1 cellular context compared by ENCODE assay signal in the genomic region with DNA sequence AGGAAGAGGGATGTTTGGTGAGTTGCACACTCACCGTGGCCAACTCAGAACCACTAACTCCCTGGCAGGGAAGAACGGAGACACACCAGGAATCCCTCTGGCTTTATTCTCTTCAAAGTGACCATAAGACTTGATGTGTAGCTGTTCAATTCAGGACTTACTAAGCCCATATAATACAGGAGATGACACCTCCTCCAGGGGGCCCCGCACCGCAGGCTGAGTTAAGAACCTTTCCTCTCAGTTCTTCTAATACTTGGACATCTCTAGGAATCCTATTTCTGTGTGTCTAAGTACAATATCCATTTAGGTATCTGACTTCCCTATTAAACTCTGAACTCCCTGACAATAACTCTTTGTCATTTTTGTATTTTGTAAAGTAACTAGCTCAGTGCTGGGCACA.
TF ChIP-seq lines count a peak whose summit lies in the region.

No MANE protein-coding gene starts in this region.

TF ChIP-seq in K562, 482 proteins besides CTCF, POLR2A, EP300 and RAD21:
- TF ChIP-seq ZBTB17 (CRISPR knock-in tag; IDR thresholded peaks at IDR 0.05) (no peak), GTF2A2 (tag; IDR thresholded peaks at IDR 0.05) (no peak), ZNF175 (CRISPR knock-in tag; IDR thresholded peaks at IDR 0.05; ENCODE audit: low read depth) (no peak), CHD1 (IDR thresholded peaks at IDR 0.05; ENCODE audit: low read length) (no peak), SPI1 (IDR thresholded peaks at IDR 0.05; ENCODE audit: borderline replicate concordance, low read depth, low read length) (no peak), MTA1 (IDR thresholded peaks at IDR 0.05; ENCODE audit: borderline replicate concordance) (no peak), CBX8 (IDR thresholded peaks at IDR 0.05; ENCODE audit: borderline replicate concordance, extremely low read depth, low read depth, low read length, poor library complexity, severe bottlenecking) (no peak), SRSF9 (IDR thresholded peaks at IDR 0.05; ENCODE audit: borderline replicate concordance, low read depth, low read length) (no peak), ZNF174 (CRISPR knock-in tag; IDR thresholded peaks at IDR 0.05) (no peak), ZNF253 (CRISPR knock-in tag; conservative IDR thresholded peaks at IDR 0.05) (no peak), HDAC3 (IDR thresholded peaks at IDR 0.05; ENCODE audit: borderline replicate concordance, partially characterized antibody) (no peak), ADNP (tag; IDR thresholded peaks at IDR 0.05) (no peak), CCAR2 (IDR thresholded peaks at IDR 0.05; ENCODE audit: low read depth, low read length) (no peak), ZSCAN32 (CRISPR knock-in tag; IDR thresholded peaks at IDR 0.05) (no peak), SLC30A9 (CRISPR knock-in tag; IDR thresholded peaks at IDR 0.05) (no peak), NUFIP1 (IDR thresholded peaks at IDR 0.05; ENCODE audit: partially characterized antibody) (no peak), ZNF717 (CRISPR knock-in tag; IDR thresholded peaks at IDR 0.05) (no peak)
- TF ChIP-seq, protein P1, sequence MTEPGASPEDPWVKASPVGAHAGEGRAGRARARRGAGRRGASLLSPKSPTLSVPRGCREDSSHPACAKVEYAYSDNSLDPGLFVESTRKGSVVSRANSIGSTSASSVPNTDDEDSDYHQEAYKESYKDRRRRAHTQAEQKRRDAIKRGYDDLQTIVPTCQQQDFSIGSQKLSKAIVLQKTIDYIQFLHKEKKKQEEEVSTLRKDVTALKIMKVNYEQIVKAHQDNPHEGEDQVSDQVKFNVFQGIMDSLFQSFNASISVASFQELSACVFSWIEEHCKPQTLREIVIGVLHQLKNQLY (CRISPR knock-in tag; conservative IDR thresholded peaks at IDR 0.05), result no peak
- TF ChIP-seq, protein P2, sequence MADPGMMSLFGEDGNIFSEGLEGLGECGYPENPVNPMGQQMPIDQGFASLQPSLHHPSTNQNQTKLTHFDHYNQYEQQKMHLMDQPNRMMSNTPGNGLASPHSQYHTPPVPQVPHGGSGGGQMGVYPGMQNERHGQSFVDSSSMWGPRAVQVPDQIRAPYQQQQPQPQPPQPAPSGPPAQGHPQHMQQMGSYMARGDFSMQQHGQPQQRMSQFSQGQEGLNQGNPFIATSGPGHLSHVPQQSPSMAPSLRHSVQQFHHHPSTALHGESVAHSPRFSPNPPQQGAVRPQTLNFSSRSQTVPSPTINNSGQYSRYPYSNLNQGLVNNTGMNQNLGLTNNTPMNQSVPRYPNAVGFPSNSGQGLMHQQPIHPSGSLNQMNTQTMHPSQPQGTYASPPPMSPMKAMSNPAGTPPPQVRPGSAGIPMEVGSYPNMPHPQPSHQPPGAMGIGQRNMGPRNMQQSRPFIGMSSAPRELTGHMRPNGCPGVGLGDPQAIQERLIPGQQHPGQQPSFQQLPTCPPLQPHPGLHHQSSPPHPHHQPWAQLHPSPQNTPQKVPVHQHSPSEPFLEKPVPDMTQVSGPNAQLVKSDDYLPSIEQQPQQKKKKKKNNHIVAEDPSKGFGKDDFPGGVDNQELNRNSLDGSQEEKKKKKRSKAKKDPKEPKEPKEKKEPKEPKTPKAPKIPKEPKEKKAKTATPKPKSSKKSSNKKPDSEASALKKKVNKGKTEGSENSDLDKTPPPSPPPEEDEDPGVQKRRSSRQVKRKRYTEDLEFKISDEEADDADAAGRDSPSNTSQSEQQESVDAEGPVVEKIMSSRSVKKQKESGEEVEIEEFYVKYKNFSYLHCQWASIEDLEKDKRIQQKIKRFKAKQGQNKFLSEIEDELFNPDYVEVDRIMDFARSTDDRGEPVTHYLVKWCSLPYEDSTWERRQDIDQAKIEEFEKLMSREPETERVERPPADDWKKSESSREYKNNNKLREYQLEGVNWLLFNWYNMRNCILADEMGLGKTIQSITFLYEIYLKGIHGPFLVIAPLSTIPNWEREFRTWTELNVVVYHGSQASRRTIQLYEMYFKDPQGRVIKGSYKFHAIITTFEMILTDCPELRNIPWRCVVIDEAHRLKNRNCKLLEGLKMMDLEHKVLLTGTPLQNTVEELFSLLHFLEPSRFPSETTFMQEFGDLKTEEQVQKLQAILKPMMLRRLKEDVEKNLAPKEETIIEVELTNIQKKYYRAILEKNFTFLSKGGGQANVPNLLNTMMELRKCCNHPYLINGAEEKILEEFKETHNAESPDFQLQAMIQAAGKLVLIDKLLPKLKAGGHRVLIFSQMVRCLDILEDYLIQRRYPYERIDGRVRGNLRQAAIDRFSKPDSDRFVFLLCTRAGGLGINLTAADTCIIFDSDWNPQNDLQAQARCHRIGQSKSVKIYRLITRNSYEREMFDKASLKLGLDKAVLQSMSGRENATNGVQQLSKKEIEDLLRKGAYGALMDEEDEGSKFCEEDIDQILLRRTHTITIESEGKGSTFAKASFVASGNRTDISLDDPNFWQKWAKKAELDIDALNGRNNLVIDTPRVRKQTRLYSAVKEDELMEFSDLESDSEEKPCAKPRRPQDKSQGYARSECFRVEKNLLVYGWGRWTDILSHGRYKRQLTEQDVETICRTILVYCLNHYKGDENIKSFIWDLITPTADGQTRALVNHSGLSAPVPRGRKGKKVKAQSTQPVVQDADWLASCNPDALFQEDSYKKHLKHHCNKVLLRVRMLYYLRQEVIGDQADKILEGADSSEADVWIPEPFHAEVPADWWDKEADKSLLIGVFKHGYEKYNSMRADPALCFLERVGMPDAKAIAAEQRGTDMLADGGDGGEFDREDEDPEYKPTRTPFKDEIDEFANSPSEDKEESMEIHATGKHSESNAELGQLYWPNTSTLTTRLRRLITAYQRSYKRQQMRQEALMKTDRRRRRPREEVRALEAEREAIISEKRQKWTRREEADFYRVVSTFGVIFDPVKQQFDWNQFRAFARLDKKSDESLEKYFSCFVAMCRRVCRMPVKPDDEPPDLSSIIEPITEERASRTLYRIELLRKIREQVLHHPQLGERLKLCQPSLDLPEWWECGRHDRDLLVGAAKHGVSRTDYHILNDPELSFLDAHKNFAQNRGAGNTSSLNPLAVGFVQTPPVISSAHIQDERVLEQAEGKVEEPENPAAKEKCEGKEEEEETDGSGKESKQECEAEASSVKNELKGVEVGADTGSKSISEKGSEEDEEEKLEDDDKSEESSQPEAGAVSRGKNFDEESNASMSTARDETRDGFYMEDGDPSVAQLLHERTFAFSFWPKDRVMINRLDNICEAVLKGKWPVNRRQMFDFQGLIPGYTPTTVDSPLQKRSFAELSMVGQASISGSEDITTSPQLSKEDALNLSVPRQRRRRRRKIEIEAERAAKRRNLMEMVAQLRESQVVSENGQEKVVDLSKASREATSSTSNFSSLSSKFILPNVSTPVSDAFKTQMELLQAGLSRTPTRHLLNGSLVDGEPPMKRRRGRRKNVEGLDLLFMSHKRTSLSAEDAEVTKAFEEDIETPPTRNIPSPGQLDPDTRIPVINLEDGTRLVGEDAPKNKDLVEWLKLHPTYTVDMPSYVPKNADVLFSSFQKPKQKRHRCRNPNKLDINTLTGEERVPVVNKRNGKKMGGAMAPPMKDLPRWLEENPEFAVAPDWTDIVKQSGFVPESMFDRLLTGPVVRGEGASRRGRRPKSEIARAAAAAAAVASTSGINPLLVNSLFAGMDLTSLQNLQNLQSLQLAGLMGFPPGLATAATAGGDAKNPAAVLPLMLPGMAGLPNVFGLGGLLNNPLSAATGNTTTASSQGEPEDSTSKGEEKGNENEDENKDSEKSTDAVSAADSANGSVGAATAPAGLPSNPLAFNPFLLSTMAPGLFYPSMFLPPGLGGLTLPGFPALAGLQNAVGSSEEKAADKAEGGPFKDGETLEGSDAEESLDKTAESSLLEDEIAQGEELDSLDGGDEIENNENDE (IDR thresholded peaks at IDR 0.05; ENCODE audit: low read depth, low read length), result no peak
- TF ChIP-seq, protein P3, sequence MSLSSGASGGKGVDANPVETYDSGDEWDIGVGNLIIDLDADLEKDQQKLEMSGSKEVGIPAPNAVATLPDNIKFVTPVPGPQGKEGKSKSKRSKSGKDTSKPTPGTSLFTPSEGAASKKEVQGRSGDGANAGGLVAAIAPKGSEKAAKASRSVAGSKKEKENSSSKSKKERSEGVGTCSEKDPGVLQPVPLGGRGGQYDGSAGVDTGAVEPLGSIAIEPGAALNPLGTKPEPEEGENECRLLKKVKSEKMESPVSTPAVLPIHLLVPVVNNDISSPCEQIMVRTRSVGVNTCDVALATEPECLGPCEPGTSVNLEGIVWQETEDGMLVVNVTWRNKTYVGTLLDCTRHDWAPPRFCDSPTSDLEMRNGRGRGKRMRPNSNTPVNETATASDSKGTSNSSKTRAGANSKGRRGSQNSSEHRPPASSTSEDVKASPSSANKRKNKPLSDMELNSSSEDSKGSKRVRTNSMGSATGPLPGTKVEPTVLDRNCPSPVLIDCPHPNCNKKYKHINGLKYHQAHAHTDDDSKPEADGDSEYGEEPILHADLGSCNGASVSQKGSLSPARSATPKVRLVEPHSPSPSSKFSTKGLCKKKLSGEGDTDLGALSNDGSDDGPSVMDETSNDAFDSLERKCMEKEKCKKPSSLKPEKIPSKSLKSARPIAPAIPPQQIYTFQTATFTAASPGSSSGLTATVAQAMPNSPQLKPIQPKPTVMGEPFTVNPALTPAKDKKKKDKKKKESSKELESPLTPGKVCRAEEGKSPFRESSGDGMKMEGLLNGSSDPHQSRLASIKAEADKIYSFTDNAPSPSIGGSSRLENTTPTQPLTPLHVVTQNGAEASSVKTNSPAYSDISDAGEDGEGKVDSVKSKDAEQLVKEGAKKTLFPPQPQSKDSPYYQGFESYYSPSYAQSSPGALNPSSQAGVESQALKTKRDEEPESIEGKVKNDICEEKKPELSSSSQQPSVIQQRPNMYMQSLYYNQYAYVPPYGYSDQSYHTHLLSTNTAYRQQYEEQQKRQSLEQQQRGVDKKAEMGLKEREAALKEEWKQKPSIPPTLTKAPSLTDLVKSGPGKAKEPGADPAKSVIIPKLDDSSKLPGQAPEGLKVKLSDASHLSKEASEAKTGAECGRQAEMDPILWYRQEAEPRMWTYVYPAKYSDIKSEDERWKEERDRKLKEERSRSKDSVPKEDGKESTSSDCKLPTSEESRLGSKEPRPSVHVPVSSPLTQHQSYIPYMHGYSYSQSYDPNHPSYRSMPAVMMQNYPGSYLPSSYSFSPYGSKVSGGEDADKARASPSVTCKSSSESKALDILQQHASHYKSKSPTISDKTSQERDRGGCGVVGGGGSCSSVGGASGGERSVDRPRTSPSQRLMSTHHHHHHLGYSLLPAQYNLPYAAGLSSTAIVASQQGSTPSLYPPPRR (CRISPR knock-in tag; IDR thresholded peaks at IDR 0.05; ENCODE audit: borderline replicate concordance), result no peak
TF ChIP-seq in K562: peak in this region for 0.
